ENCODE assay signal across 8 cellular contexts in genomic region chr19:4233282-4233853, GRCh38. TPM values are rescaled to one million over a fixed set of nuclear protein-coding genes. Genes with fewer than 3 reads are reported as not detected.
A peak's percentile ranks its signal among the peaks of the same experiment; 100 is the strongest.
DNase-seq lines count a peak whose midpoint lies in the region; ATAC-seq lines count a peak whose summit lies in the region.

No MANE protein-coding gene starts in this region.

- no peaks in the 10 kb centered on the region for H3K9me3 Mint-ChIP-seq in T-cell
- no peaks in the 10 kb centered on the region for H3K9me3 Mint-ChIP-seq in activated naive CD8-positive, alpha-beta T cell treated with anti-CD3 and anti-CD28 coated beads, Interleukin-2, amount 10 ng/mL, durations not matched to agents 7 days and 5 days

- H3K36me3 Mint-ChIP-seq in T-cell, result no peaks in the 10 kb centered on the region
- H3K36me3 Mint-ChIP-seq in activated naive CD8-positive, alpha-beta T cell treated with anti-CD3 and anti-CD28 coated beads, Interleukin-2, amount 10 ng/mL, durations not matched to agents 7 days and 5 days, result no peaks in the 10 kb centered on the region

- DNase-seq in activated gamma-delta T cell treated with Interleukin-2 at 50 U/mL for 16 hours, result peak; percentile 55
- DNase-seq in activated gamma-delta T cell (lab: John Stamatoyannopoulos, UW), result no peak
- peak in 33 of 34 experiments; percentile 26 to 72 (median 54) for DNase-seq in T-cell
- peak; percentile 85 for DNase-seq in activated naive CD8-positive, alpha-beta T cell treated with anti-CD3 and anti-CD28 coated beads, Interleukin-2, amount 10 ng/mL, durations not matched to agents 7 days and 5 days
- DNase-seq in islet precursor cell, result peak; percentile 74
- DNase-seq in stimulated activated CD4-positive, alpha-beta T cell treated with anti-CD3 and anti-CD28 coated beads, Interleukin-4, amount 100 ng/mL, for 4 hours, result peak; percentile 52 to 67
- no peak for DNase-seq in AML-193 (lab: John Stamatoyannopoulos, UW)

- ATAC-seq in T-cell (replicated peaks in 1 of 4), result peak in 3 of 4 experiments; percentile 45 to 69 (median 66)
- peak; percentile 64 for ATAC-seq in activated naive CD8-positive, alpha-beta T cell treated with anti-CD3 and anti-CD28 coated beads, Interleukin-2, amount 10 ng/mL, durations not matched to agents 7 days and 5 days (ENCODE audit: low read depth)
- ATAC-seq in GM21528 (IDR thresholded peaks at IDR 0.05; ENCODE audit: low FRiP score, unreplicated experiment), result no peak

- H3K4me3 Mint-ChIP-seq in T-cell, result no peak overlapping the region
- no peak overlapping the region for H3K4me3 Mint-ChIP-seq in activated naive CD8-positive, alpha-beta T cell treated with anti-CD3 and anti-CD28 coated beads, Interleukin-2, amount 10 ng/mL, durations not matched to agents 7 days and 5 days

- POLR2A ChIA-PET in T-cell (lab: Charles Lee), result no interaction called here
- POLR2A ChIA-PET in activated naive CD8-positive, alpha-beta T cell treated with anti-CD3 and anti-CD28 coated beads, Interleukin-2, amount 10 ng/mL, durations not matched to agents 7 days and 5 days (lab: Charles Lee), result interaction anchor here (0.5 to 1.7 kb wide), 2 partner anchors 10 to 13 kb away, joined by 3 to 4 read pairs; partner anchors contain the start of gene YJU2

- no peak overlapping the region for H3K27ac Mint-ChIP-seq in T-cell
- H3K27ac Mint-ChIP-seq in activated naive CD8-positive, alpha-beta T cell treated with anti-CD3 and anti-CD28 coated beads, Interleukin-2, amount 10 ng/mL, durations not matched to agents 7 days and 5 days, result peak overlapping the region; percentile 24

- peaks cover 10 to 32% of the 10 kb centered on the region in 2 donors for H3K27me3 Mint-ChIP-seq in T-cell
- H3K27me3 Mint-ChIP-seq in activated naive CD8-positive, alpha-beta T cell treated with anti-CD3 and anti-CD28 coated beads, Interleukin-2, amount 10 ng/mL, durations not matched to agents 7 days and 5 days, result no peaks in the 10 kb centered on the region

- CTCF ChIA-PET in T-cell (lab: Charles Lee), result interaction anchor here in 1 of 2 donors (0.7 kb wide), 1 partner anchor 119 kb away, joined by 3 read pairs; no protein-coding TSS in a partner anchor

- H3K4me1 Mint-ChIP-seq in T-cell, result peaks cover 0 to 3% (median 0%) of the 10 kb centered on the region in 3 donors
- peaks cover 4% of the 10 kb centered on the region for H3K4me1 Mint-ChIP-seq in activated naive CD8-positive, alpha-beta T cell treated with anti-CD3 and anti-CD28 coated beads, Interleukin-2, amount 10 ng/mL, durations not matched to agents 7 days and 5 days

RNA-seq across cellular contexts. Expression of gene EBI3, which starts 4.0 kb away (rescaled TPM):
- total RNA-seq in T-cell, result under 1 TPM in 3 of 5 donors, not detected in 2; 0.38 to 0.92 (median 0.79) TPM
- under 1 TPM; 0.33 to 0.34 TPM for total RNA-seq in activated naive CD8-positive, alpha-beta T cell treated with anti-CD3 and anti-CD28 coated beads, Interleukin-2, amount 10 ng/mL, durations not matched to agents 7 days and 5 days

RNA-seq across cellular contexts. Expression of gene YJU2, which starts 13.5 kb away (rescaled TPM):
- total RNA-seq in T-cell, result 10 to 100 TPM; 28.4 to 37.4 (median 35.2) TPM
- 10 to 100 TPM; 27.9 to 29.0 TPM for total RNA-seq in activated naive CD8-positive, alpha-beta T cell treated with anti-CD3 and anti-CD28 coated beads, Interleukin-2, amount 10 ng/mL, durations not matched to agents 7 days and 5 days

RNA-seq across cellular contexts. Expression of gene SHD, which starts 45.7 kb away (rescaled TPM):
- total RNA-seq in T-cell, result under 1 TPM in 1 of 5 donors, not detected in 4; 0.19 TPM
- not detected for total RNA-seq in activated naive CD8-positive, alpha-beta T cell treated with anti-CD3 and anti-CD28 coated beads, Interleukin-2, amount 10 ng/mL, durations not matched to agents 7 days and 5 days

RNA-seq across cellular contexts. Expression of gene ANKRD24, which starts 50.9 kb away (rescaled TPM):
- 1 to 10 TPM in 3 of 5 donors, under 1 TPM in 2; 0.79 to 2.2 (median 1.3) TPM for total RNA-seq in T-cell
- total RNA-seq in activated naive CD8-positive, alpha-beta T cell treated with anti-CD3 and anti-CD28 coated beads, Interleukin-2, amount 10 ng/mL, durations not matched to agents 7 days and 5 days, result 1 to 10 TPM; 1.5 to 1.7 TPM

RNA-seq across cellular contexts. Expression of gene SIRT6, which starts 51.0 kb away (rescaled TPM):
- 10 to 100 TPM; 19.9 to 35.7 (median 30.0) TPM for total RNA-seq in T-cell
- 10 to 100 TPM; 30.1 to 37.5 TPM for total RNA-seq in activated naive CD8-positive, alpha-beta T cell treated with anti-CD3 and anti-CD28 coated beads, Interleukin-2, amount 10 ng/mL, durations not matched to agents 7 days and 5 days

Comparison
In these comparisons a context has a peak if more than half of its experiments do, and no peak if none do; other contexts are left out.
1. DNase-seq: peak in activated gamma-delta T cell treated with Interleukin-2 at 50 U/mL for 16 hours (single experiment), T-cell (33 of 34), activated naive CD8-positive, alpha-beta T cell treated with anti-CD3 and anti-CD28 coated beads, Interleukin-2, amount 10 ng/mL, durations not matched to agents 7 days and 5 days (single experiment), islet precursor cell (single experiment) and stimulated activated CD4-positive, alpha-beta T cell treated with anti-CD3 and anti-CD28 coated beads, Interleukin-4, amount 100 ng/mL, for 4 hours (2 of 2); none in activated gamma-delta T cell (single experiment) and AML-193 (0 of 2).